In the genomic region with DNA sequence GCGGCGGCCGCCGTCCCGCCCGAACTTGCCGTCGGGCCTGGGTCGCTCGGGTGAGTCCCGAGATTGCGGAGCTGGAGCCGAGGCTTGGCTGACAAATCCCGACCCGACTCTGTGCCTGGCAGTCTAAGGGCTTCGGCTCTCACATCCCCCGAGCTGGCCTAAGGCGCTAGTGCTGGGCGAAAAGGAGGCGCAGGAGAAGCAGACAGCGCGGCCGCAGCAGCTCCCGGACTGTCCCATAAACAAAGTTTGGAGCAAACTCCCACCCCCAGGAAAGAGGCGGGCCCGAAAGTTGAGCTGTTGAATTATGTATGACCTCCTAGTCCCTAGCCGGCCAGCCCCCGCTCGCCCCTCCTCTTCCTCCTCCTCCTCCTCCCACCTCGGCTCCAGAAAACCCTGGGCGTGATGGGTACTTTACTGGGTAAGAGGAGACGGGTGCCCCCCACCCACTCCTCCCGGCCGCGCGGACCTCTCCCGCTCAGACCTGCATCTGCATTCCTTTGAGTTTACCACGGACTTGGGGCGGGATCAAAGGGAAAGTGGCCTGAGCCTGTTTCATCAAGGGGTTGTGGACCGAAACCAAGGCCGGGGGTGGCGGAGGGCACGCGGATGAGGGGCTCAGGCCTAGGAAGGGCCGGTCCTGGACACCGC, we compare ENCODE assay signal across 1 cellular context.
TF ChIP-seq lines count a peak whose summit lies in the region.

A gene (minus strand): TSS at position 230 of the 648 bp plus-strand sequence. CDS start 719 bp downstream, outside the sequence.

TF ChIP-seq in HepG2, 621 proteins besides CTCF, POLR2A, EP300 and RAD21 (continued from another document and continues in another):
- TF ChIP-seq, protein P1, sequence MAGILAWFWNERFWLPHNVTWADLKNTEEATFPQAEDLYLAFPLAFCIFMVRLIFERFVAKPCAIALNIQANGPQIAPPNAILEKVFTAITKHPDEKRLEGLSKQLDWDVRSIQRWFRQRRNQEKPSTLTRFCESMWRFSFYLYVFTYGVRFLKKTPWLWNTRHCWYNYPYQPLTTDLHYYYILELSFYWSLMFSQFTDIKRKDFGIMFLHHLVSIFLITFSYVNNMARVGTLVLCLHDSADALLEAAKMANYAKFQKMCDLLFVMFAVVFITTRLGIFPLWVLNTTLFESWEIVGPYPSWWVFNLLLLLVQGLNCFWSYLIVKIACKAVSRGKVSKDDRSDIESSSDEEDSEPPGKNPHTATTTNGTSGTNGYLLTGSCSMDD (CRISPR knock-in tag; IDR thresholded peaks at IDR 0.05) = no peak
- TF ChIP-seq ZNF331 (CRISPR knock-in tag; IDR thresholded peaks at IDR 0.05) (no peak), ZNF180 (CRISPR knock-in tag; IDR thresholded peaks at IDR 0.05; ENCODE audit: borderline replicate concordance, low read depth) (no peak), ATF1 (CRISPR knock-in tag; IDR thresholded peaks at IDR 0.05) (no peak), ZNF335 (CRISPR knock-in tag; IDR thresholded peaks at IDR 0.05) (no peak), RFX1 (IDR thresholded peaks at IDR 0.05) (no peak), GLI4 (CRISPR knock-in tag; IDR thresholded peaks at IDR 0.05; ENCODE audit: borderline replicate concordance) (no peak), DR1 (CRISPR knock-in tag; IDR thresholded peaks at IDR 0.05) (no peak; the same call in 1 of the 2 replicates), HNRNPLL (IDR thresholded peaks at IDR 0.05; ENCODE audit: low read depth, low read length, poor library complexity, severe bottlenecking) (peak; percentile 74), ZNF24 (IDR thresholded peaks at IDR 0.05) (no peak), MBD4 (IDR thresholded peaks at IDR 0.05; ENCODE audit: borderline replicate concordance, low read length) (no peak), ZNF737 (CRISPR knock-in tag; IDR thresholded peaks at IDR 0.05; ENCODE audit: borderline replicate concordance) (no peak; the same call in 1 of the 2 replicates), ZNF660 (CRISPR knock-in tag; IDR thresholded peaks at IDR 0.05; ENCODE audit: borderline replicate concordance, low read depth) (no peak), ZNF788 (CRISPR knock-in tag; IDR thresholded peaks at IDR 0.05; ENCODE audit: borderline replicate concordance) (peak; percentile 70), ZNF367 (CRISPR knock-in tag; IDR thresholded peaks at IDR 0.05; ENCODE audit: borderline replicate concordance) (no peak), ZFX (CRISPR knock-in tag; IDR thresholded peaks at IDR 0.05; ENCODE audit: low read depth) (peak; percentile 98), RXRB (CRISPR knock-in tag; IDR thresholded peaks at IDR 0.05; ENCODE audit: borderline replicate concordance) (peak; percentile 17; the same call in 1 of the 2 replicates), ZFY (CRISPR knock-in tag; IDR thresholded peaks at IDR 0.05) (peak; percentile 95), MED13 (CRISPR knock-in tag; IDR thresholded peaks at IDR 0.05) (0 out of 2 replicates have a peak, but pooled peaks have one; percentile 35), ZNF143 (CRISPR knock-in tag; IDR thresholded peaks at IDR 0.05) (peak; percentile 68), PRMT3 (CRISPR knock-in tag; IDR thresholded peaks at IDR 0.05; ENCODE audit: borderline replicate concordance, low read depth) (no peak), REXO4 (CRISPR knock-in tag; IDR thresholded peaks at IDR 0.05; ENCODE audit: borderline replicate concordance) (no peak), ZFP37 (CRISPR knock-in tag; IDR thresholded peaks at IDR 0.05; ENCODE audit: borderline replicate concordance) (no peak), ZMAT3 (CRISPR knock-in tag; conservative IDR thresholded peaks at IDR 0.05) (peak; percentile 24; the same call in 1 of the 2 replicates)
- TF ChIP-seq, protein P2, sequence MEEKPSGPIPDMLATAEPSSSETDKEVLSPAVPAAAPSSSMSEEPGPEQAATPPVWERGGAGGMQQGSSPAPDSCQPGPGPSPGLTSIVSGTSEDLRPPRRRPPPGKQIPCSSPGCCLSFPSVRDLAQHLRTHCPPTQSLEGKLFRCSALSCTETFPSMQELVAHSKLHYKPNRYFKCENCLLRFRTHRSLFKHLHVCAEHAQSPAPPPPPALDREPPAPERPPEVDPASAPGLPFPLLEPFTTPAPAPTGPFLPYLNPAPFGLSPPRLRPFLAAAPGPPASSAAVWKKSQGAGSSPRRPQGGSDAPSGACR (CRISPR knock-in tag; IDR thresholded peaks at IDR 0.05) = no peak
- TF ChIP-seq, protein P3, sequence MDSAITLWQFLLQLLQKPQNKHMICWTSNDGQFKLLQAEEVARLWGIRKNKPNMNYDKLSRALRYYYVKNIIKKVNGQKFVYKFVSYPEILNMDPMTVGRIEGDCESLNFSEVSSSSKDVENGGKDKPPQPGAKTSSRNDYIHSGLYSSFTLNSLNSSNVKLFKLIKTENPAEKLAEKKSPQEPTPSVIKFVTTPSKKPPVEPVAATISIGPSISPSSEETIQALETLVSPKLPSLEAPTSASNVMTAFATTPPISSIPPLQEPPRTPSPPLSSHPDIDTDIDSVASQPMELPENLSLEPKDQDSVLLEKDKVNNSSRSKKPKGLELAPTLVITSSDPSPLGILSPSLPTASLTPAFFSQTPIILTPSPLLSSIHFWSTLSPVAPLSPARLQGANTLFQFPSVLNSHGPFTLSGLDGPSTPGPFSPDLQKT (CRISPR knock-in tag; IDR thresholded peaks at IDR 0.05; ENCODE audit: borderline replicate concordance) = no peak
- TF ChIP-seq, protein P4, sequence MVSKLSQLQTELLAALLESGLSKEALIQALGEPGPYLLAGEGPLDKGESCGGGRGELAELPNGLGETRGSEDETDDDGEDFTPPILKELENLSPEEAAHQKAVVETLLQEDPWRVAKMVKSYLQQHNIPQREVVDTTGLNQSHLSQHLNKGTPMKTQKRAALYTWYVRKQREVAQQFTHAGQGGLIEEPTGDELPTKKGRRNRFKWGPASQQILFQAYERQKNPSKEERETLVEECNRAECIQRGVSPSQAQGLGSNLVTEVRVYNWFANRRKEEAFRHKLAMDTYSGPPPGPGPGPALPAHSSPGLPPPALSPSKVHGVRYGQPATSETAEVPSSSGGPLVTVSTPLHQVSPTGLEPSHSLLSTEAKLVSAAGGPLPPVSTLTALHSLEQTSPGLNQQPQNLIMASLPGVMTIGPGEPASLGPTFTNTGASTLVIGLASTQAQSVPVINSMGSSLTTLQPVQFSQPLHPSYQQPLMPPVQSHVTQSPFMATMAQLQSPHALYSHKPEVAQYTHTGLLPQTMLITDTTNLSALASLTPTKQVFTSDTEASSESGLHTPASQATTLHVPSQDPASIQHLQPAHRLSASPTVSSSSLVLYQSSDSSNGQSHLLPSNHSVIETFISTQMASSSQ (IDR thresholded peaks at IDR 0.05; ENCODE audit: low read depth) = 0 out of 2 replicates have a peak, but pooled peaks have one; percentile 5
- TF ChIP-seq, protein P4 (CRISPR knock-in tag; IDR thresholded peaks at IDR 0.05; ENCODE audit: borderline replicate concordance) = no peak; the same call in 1 of the 2 replicates
- TF ChIP-seq, protein P5, sequence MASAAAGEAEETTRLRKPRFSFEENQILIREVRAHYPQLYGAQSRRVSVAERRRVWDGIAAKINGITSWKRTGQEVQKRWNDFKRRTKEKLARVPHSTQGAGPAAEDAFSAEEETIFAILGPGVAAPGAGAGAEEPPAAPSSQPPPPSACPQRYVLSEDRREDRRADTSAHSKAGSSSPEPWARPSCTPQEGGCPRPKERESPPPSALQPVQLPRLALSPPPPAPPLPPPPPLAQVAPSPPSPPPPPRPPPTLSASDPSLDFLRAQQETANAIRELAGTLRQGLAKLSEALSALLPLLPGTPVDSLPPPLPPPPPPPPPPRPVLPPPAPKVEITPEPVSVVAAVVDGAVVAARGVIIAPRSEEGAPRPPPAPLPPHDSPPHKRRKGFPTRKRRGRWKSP (CRISPR knock-in tag; IDR thresholded peaks at IDR 0.05) = peak; percentile 85
- TF ChIP-seq, protein P6, sequence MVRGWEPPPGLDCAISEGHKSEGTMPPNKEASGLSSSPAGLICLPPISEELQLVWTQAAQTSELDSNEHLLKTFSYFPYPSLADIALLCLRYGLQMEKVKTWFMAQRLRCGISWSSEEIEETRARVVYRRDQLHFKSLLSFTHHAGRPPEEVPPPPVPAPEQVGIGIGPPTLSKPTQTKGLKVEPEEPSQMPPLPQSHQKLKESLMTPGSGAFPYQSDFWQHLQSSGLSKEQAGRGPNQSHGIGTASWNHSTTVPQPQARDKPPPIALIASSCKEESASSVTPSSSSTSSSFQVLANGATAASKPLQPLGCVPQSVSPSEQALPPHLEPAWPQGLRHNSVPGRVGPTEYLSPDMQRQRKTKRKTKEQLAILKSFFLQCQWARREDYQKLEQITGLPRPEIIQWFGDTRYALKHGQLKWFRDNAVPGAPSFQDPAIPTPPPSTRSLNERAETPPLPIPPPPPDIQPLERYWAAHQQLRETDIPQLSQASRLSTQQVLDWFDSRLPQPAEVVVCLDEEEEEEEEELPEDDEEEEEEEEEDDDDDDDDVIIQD (CRISPR knock-in tag; IDR thresholded peaks at IDR 0.05; ENCODE audit: low read depth) = 0 out of 2 replicates have a peak, but pooled peaks have one; percentile 31
- TF ChIP-seq, protein P7, sequence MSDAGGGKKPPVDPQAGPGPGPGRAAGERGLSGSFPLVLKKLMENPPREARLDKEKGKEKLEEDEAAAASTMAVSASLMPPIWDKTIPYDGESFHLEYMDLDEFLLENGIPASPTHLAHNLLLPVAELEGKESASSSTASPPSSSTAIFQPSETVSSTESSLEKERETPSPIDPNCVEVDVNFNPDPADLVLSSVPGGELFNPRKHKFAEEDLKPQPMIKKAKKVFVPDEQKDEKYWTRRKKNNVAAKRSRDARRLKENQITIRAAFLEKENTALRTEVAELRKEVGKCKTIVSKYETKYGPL (CRISPR knock-in tag; IDR thresholded peaks at IDR 0.05) = no peak
- TF ChIP-seq, protein P8, sequence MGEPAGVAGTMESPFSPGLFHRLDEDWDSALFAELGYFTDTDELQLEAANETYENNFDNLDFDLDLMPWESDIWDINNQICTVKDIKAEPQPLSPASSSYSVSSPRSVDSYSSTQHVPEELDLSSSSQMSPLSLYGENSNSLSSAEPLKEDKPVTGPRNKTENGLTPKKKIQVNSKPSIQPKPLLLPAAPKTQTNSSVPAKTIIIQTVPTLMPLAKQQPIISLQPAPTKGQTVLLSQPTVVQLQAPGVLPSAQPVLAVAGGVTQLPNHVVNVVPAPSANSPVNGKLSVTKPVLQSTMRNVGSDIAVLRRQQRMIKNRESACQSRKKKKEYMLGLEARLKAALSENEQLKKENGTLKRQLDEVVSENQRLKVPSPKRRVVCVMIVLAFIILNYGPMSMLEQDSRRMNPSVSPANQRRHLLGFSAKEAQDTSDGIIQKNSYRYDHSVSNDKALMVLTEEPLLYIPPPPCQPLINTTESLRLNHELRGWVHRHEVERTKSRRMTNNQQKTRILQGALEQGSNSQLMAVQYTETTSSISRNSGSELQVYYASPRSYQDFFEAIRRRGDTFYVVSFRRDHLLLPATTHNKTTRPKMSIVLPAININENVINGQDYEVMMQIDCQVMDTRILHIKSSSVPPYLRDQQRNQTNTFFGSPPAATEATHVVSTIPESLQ (CRISPR knock-in tag; conservative IDR thresholded peaks at IDR 0.05) = 0 out of 2 replicates have a peak, but pooled peaks have one; percentile 56
- TF ChIP-seq, protein P9, sequence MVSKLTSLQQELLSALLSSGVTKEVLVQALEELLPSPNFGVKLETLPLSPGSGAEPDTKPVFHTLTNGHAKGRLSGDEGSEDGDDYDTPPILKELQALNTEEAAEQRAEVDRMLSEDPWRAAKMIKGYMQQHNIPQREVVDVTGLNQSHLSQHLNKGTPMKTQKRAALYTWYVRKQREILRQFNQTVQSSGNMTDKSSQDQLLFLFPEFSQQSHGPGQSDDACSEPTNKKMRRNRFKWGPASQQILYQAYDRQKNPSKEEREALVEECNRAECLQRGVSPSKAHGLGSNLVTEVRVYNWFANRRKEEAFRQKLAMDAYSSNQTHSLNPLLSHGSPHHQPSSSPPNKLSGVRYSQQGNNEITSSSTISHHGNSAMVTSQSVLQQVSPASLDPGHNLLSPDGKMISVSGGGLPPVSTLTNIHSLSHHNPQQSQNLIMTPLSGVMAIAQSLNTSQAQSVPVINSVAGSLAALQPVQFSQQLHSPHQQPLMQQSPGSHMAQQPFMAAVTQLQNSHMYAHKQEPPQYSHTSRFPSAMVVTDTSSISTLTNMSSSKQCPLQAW (CRISPR knock-in tag; IDR thresholded peaks at IDR 0.05) = peak; percentile 69
- TF ChIP-seq, protein P10, sequence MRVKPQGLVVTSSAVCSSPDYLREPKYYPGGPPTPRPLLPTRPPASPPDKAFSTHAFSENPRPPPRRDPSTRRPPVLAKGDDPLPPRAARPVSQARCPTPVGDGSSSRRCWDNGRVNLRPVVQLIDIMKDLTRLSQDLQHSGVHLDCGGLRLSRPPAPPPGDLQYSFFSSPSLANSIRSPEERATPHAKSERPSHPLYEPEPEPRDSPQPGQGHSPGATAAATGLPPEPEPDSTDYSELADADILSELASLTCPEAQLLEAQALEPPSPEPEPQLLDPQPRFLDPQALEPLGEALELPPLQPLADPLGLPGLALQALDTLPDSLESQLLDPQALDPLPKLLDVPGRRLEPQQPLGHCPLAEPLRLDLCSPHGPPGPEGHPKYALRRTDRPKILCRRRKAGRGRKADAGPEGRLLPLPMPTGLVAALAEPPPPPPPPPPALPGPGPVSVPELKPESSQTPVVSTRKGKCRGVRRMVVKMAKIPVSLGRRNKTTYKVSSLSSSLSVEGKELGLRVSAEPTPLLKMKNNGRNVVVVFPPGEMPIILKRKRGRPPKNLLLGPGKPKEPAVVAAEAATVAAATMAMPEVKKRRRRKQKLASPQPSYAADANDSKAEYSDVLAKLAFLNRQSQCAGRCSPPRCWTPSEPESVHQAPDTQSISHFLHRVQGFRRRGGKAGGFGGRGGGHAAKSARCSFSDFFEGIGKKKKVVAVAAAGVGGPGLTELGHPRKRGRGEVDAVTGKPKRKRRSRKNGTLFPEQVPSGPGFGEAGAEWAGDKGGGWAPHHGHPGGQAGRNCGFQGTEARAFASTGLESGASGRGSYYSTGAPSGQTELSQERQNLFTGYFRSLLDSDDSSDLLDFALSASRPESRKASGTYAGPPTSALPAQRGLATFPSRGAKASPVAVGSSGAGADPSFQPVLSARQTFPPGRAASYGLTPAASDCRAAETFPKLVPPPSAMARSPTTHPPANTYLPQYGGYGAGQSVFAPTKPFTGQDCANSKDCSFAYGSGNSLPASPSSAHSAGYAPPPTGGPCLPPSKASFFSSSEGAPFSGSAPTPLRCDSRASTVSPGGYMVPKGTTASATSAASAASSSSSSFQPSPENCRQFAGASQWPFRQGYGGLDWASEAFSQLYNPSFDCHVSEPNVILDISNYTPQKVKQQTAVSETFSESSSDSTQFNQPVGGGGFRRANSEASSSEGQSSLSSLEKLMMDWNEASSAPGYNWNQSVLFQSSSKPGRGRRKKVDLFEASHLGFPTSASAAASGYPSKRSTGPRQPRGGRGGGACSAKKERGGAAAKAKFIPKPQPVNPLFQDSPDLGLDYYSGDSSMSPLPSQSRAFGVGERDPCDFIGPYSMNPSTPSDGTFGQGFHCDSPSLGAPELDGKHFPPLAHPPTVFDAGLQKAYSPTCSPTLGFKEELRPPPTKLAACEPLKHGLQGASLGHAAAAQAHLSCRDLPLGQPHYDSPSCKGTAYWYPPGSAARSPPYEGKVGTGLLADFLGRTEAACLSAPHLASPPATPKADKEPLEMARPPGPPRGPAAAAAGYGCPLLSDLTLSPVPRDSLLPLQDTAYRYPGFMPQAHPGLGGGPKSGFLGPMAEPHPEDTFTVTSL (CRISPR knock-in tag; IDR thresholded peaks at IDR 0.05; ENCODE audit: borderline replicate concordance) = no peak; the same call in 1 of the 2 replicates
